Comparison of ENCODE assay signal across 8 cellular contexts in the genomic region with DNA sequence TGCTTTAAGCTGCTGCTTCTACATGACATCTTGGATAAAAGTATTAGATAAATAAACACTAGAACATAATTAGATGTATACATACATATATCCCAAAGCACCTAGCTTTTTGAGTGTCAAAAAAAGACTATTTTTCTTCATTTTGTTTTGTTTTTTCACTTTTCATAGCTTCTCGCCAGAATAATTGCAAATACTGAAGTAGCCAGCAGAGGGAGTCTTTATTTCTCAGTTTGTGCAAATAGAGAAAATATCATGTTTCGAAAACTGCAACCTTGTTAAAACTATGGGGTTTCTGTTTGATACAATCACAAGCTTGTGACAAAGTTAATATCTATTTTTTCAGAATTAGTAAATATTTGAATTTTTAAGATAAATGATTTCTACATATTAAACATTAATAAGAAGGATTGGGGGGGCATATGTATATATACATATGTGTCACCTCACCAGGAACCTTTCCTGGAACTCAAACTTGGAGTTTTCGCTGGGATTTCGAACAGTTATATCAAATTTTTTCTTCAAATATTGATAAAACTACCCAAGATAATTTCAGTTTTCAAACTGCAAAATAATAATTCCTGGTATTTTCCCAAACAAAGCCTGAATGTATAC.
DNase-seq lines count a peak whose midpoint lies in the region; ATAC-seq and TF ChIP-seq lines count a peak whose summit lies in the region.

No MANE protein-coding gene starts in this region.

- no peak overlapping the region for H3K4me3 Mint-ChIP-seq in glutamatergic neuron (ENCODE audit: unreplicated experiment)
- no peak overlapping the region for H3K4me3 Mint-ChIP-seq in T-cell
- H3K4me3 Mint-ChIP-seq in activated T-cell treated with anti-CD3 and anti-CD28 coated beads, Interleukin-2, amount 50 U/mL, for 72 hours = no peak overlapping the region

- TF ChIP-seq CTCF in GM10248 (IDR thresholded peaks at IDR 0.05; ENCODE audit: control extremely low read depth, extremely low read depth, low read depth, missing control alignments) = peak; percentile 59
- peak; percentile 78 for TF ChIP-seq CTCF in glutamatergic neuron (IDR thresholded peaks at IDR 0.05; ENCODE audit: partially characterized antibody, unreplicated experiment)
- peak; percentile 79 for TF ChIP-seq CTCF in upper lobe of right lung (IDR thresholded peaks at IDR 0.05)

- H3K27ac Mint-ChIP-seq in glutamatergic neuron (ENCODE audit: unreplicated experiment) (no peak overlapping the region), T-cell (no peak overlapping the region)
- no peak overlapping the region for H3K27ac Mint-ChIP-seq in activated T-cell treated with anti-CD3 and anti-CD28 coated beads, Interleukin-2, amount 50 U/mL, for 72 hours

- POLR2A ChIA-PET in GM10248 (lab: Yijun Ruan, JAX) (no interaction called here), T-cell (lab: Charles Lee) (no interaction called here)

- H3K27ac ChIP-seq in upper lobe of right lung = no peak overlapping the region

- H3K4me3 ChIP-seq in upper lobe of right lung = no peak overlapping the region

- H3K4me1 Mint-ChIP-seq in glutamatergic neuron (ENCODE audit: low read depth, unreplicated experiment) (peaks cover 3% of the 10 kb centered on the region), T-cell (no peaks in the 10 kb centered on the region)
- no peaks in the 10 kb centered on the region for H3K4me1 Mint-ChIP-seq in activated T-cell treated with anti-CD3 and anti-CD28 coated beads, Interleukin-2, amount 50 U/mL, for 72 hours (ENCODE audit: low read depth)

- H3K27me3 ChIP-seq in upper lobe of right lung = no peaks in the 10 kb centered on the region

- H3K27me3 Mint-ChIP-seq in glutamatergic neuron (ENCODE audit: unreplicated experiment) = no peaks in the 10 kb centered on the region
- H3K27me3 Mint-ChIP-seq in T-cell = no peaks in the 10 kb centered on the region
- H3K27me3 Mint-ChIP-seq in activated T-cell treated with anti-CD3 and anti-CD28 coated beads, Interleukin-2, amount 50 U/mL, for 72 hours (ENCODE audit: low read depth) = no peaks in the 10 kb centered on the region

- H3K9me3 ChIP-seq in upper lobe of right lung = no peaks in the 10 kb centered on the region

- H3K9me3 Mint-ChIP-seq in glutamatergic neuron (ENCODE audit: unreplicated experiment) (no peaks in the 10 kb centered on the region), T-cell (peaks cover 0 to 4% (median 2%) of the 10 kb centered on the region in 3 donors)
- H3K9me3 Mint-ChIP-seq in activated T-cell treated with anti-CD3 and anti-CD28 coated beads, Interleukin-2, amount 50 U/mL, for 72 hours = no peaks in the 10 kb centered on the region

- intact Hi-C loops in upper lobe of right lung (cut with DNase I) = no loop called here

- no peaks in the 10 kb centered on the region for H3K36me3 Mint-ChIP-seq in glutamatergic neuron (ENCODE audit: unreplicated experiment)
- no peaks in the 10 kb centered on the region for H3K36me3 Mint-ChIP-seq in T-cell
- no peaks in the 10 kb centered on the region for H3K36me3 Mint-ChIP-seq in activated T-cell treated with anti-CD3 and anti-CD28 coated beads, Interleukin-2, amount 50 U/mL, for 72 hours (ENCODE audit: insufficient read depth in 2 of 2)

- ATAC-seq in HG03025 (IDR thresholded peaks at IDR 0.05; ENCODE audit: low FRiP score, unreplicated experiment) (peak; percentile 52), SK-N-SH treated with all-trans-retinoic acid at 6 μM for 48 hours (peak; percentile 47; the same call in 2 of the 3 replicates), upper lobe of right lung (no peak), T-cell (replicated peaks in 1 of 4) (no peak)
- no peak for ATAC-seq in activated T-cell treated with anti-CD3 and anti-CD28 coated beads, Interleukin-2, amount 50 U/mL, for 72 hours (replicated peaks in 1 of 2)

- CTCF ChIA-PET in GM10248 (lab: Yijun Ruan, JAX) (interaction anchor here (0.6 to 2.3 kb wide), 16 partner anchors 9 to 1378 kb away, joined by 3 to 13 read pairs (median 5); no protein-coding TSS in a partner anchor), T-cell (lab: Charles Lee) (no interaction called here)

- peak; percentile 11 for DNase-seq in GM10248 (ENCODE audit: extremely low spot score)
- no peak for DNase-seq in glutamatergic neuron
- no peak for DNase-seq in upper lobe of right lung
- DNase-seq in T-cell = no peak
- DNase-seq in activated T-cell treated with anti-CD3 and anti-CD28 coated beads, Interleukin-2, amount 50 U/mL, for 72 hours = no peak
- no peak for DNase-seq in NCI-H524 (lab: John Stamatoyannopoulos, UW)

- peaks cover 18% of the 10 kb centered on the region for H3K4me1 ChIP-seq in upper lobe of right lung

- no peaks in the 10 kb centered on the region for H3K36me3 ChIP-seq in upper lobe of right lung

TF ChIP-seq in SK-N-SH treated with all-trans-retinoic acid at 6 μM for 48 hours, 23 proteins besides CTCF, POLR2A, EP300 and RAD21:
- no peak for TF ChIP-seq ZNF565 (CRISPR knock-in tag; conservative IDR thresholded peaks at IDR 0.05; ENCODE audit: low read depth)
- TF ChIP-seq, protein P1, sequence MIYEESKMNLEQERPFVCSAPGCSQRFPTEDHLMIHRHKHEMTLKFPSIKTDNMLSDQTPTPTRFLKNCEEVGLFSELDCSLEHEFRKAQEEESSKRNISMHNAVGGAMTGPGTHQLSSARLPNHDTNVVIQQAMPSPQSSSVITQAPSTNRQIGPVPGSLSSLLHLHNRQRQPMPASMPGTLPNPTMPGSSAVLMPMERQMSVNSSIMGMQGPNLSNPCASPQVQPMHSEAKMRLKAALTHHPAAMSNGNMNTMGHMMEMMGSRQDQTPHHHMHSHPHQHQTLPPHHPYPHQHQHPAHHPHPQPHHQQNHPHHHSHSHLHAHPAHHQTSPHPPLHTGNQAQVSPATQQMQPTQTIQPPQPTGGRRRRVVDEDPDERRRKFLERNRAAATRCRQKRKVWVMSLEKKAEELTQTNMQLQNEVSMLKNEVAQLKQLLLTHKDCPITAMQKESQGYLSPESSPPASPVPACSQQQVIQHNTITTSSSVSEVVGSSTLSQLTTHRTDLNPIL (CRISPR knock-in tag; IDR thresholded peaks at IDR 0.05; ENCODE audit: low read depth) = no peak
- TF ChIP-seq ZNF8 (CRISPR knock-in tag; IDR thresholded peaks at IDR 0.05) = no peak
- no peak for TF ChIP-seq ISL1 (CRISPR knock-in tag; IDR thresholded peaks at IDR 0.05)
- TF ChIP-seq BACH2 (CRISPR knock-in tag; IDR thresholded peaks at IDR 0.05; ENCODE audit: borderline replicate concordance) = no peak
- TF ChIP-seq ARNTL (CRISPR knock-in tag; IDR thresholded peaks at IDR 0.05; ENCODE audit: borderline replicate concordance, low read depth) = no peak
- TF ChIP-seq CSDC2 (CRISPR knock-in tag; IDR thresholded peaks at IDR 0.05) = no peak
- no peak for TF ChIP-seq GLIS3 (CRISPR knock-in tag; IDR thresholded peaks at IDR 0.05)
- TF ChIP-seq TOX (CRISPR knock-in tag; IDR thresholded peaks at IDR 0.05; ENCODE audit: borderline replicate concordance) = no peak
- no peak for TF ChIP-seq ZFP3 (CRISPR knock-in tag; IDR thresholded peaks at IDR 0.05)
- TF ChIP-seq, protein P2, sequence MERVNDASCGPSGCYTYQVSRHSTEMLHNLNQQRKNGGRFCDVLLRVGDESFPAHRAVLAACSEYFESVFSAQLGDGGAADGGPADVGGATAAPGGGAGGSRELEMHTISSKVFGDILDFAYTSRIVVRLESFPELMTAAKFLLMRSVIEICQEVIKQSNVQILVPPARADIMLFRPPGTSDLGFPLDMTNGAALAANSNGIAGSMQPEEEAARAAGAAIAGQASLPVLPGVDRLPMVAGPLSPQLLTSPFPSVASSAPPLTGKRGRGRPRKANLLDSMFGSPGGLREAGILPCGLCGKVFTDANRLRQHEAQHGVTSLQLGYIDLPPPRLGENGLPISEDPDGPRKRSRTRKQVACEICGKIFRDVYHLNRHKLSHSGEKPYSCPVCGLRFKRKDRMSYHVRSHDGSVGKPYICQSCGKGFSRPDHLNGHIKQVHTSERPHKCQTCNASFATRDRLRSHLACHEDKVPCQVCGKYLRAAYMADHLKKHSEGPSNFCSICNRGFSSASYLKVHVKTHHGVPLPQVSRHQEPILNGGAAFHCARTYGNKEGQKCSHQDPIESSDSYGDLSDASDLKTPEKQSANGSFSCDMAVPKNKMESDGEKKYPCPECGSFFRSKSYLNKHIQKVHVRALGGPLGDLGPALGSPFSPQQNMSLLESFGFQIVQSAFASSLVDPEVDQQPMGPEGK (CRISPR knock-in tag; IDR thresholded peaks at IDR 0.05; ENCODE audit: borderline replicate concordance) = no peak
- TF ChIP-seq OSR1 (CRISPR knock-in tag; IDR thresholded peaks at IDR 0.05) = no peak
- TF ChIP-seq, protein P3, sequence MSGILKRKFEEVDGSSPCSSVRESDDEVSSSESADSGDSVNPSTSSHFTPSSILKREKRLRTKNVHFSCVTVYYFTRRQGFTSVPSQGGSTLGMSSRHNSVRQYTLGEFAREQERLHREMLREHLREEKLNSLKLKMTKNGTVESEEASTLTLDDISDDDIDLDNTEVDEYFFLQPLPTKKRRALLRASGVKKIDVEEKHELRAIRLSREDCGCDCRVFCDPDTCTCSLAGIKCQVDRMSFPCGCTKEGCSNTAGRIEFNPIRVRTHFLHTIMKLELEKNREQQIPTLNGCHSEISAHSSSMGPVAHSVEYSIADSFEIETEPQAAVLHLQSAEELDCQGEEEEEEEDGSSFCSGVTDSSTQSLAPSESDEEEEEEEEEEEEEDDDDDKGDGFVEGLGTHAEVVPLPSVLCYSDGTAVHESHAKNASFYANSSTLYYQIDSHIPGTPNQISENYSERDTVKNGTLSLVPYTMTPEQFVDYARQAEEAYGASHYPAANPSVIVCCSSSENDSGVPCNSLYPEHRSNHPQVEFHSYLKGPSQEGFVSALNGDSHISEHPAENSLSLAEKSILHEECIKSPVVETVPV (CRISPR knock-in tag; IDR thresholded peaks at IDR 0.05) = no peak
- TF ChIP-seq ZNF70 (CRISPR knock-in tag; IDR thresholded peaks at IDR 0.05) = no peak
- no peak for TF ChIP-seq RARB (CRISPR knock-in tag; IDR thresholded peaks at IDR 0.05)

Comparison
In these comparisons a context has a peak if more than half of its experiments do, and no peak if none do; other contexts are left out.
1. ATAC-seq: peak in HG03025 (single experiment) and SK-N-SH treated with all-trans-retinoic acid at 6 μM for 48 hours (single experiment); none in upper lobe of right lung (single experiment), T-cell (0 of 4) and activated T-cell treated with anti-CD3 and anti-CD28 coated beads, Interleukin-2, amount 50 U/mL, for 72 hours (0 of 2).
2. Peak in every context shown above with its lines, with median percentiles within 50 percentile points of each other: CTCF ChIP-seq.